ENCODE assay signal across 28 cellular contexts in the genomic region with DNA sequence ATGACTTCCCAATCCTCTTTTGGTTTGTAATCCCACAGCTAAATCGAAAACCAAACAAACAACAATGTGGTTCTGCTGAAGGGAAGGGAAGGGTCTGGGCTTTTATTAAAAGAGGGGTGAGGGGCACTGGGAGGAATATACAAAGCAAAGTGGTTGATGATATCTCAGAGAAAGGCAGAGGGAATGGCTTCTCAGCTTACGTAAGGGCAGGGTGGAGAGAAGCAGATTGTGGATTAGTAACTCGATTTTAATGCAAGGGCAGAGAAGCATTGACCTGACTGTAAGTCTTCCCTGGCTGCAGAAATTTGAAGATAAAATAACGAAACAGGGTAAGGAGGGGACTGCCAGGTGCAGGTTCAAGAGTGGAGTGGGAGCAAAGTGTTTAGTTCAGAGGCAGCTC.
"Had no signal": no experiment of that assay in that cellular context is flagged by ENCODE, and none has a peak within 500 bp of the region (broad histone marks: within the 10 kb centered on the region; RNA-seq: fewer than 3 reads in every experiment).

No MANE protein-coding gene starts in this region.

- H3K9me3 ChIP-seq: adrenal gland, colonic mucosa, esophagus muscularis mucosa, heart left ventricle, neutrophil, right lobe of liver, suprapubic skin, tibial nerve, uterus had no signal

- H3K4me3 ChIP-seq: adrenal gland, colonic mucosa, dorsolateral prefrontal cortex, esophagus muscularis mucosa, heart left ventricle, lung, right lobe of liver, skin epidermis, suprapubic skin, tibial nerve, uterus had no signal

- DNase-seq: activated CD4-positive, alpha-beta T cell treated with anti-CD3 and anti-CD28 coated beads for 4 hours; activated CD4-positive, alpha-beta T cell treated with anti-CD3 and anti-CD28 coated beads, Interleukin-2, amount 50 U/mL, for 48 hours; activated CD4-positive, CD25-positive, alpha-beta regulatory T cell; activated CD8-positive, alpha-beta memory T cell treated with anti-CD3 and anti-CD28 coated beads, Interleukin-2, amount 50 U/mL, for 48 hours; activated naive CD4-positive, alpha-beta T cell; activated T-cell treated with anti-CD3 and anti-CD28 coated beads, Interleukin-2, amount 50 U/mL, for 4 hours; adrenal gland; colonic mucosa; dorsolateral prefrontal cortex; effector memory CD8-positive, alpha-beta T cell; heart left ventricle; naive thymus-derived CD8-positive, alpha-beta T cell; right lobe of liver; stimulated activated CD4-positive, alpha-beta T cell treated with anti-CD3 and anti-CD28 coated beads, Interleukin-1b, Interleukin-23, amount 100 ng/mL, for 48 hours; stimulated activated naive CD8-positive, alpha-beta T cell treated with anti-CD3 and anti-CD28 coated beads, Interleukin-15, amount 100 ng/mL, for 72 hours; T1000; uterus had no signal

- H3K4me1 Mint-ChIP-seq: naive thymus-derived CD8-positive, alpha-beta T cell; stimulated activated effector memory CD8-positive, alpha-beta T cell treated with anti-CD3 and anti-CD28 coated beads, Interleukin-12 subunit alpha, Interleukin-12 subunit beta, amount 100 ng/mL, for 72 hours; stimulated activated naive CD8-positive, alpha-beta T cell treated with anti-CD3 and anti-CD28 coated beads, Interleukin-15, amount 100 ng/mL, for 72 hours had no signal

- H3K4me3 Mint-ChIP-seq: activated naive CD8-positive, alpha-beta T cell; activated T-cell treated with anti-CD3 and anti-CD28 coated beads, Interleukin-2, amount 50 U/mL, for 4 hours; effector memory CD8-positive, alpha-beta T cell; naive thymus-derived CD8-positive, alpha-beta T cell; stimulated activated effector memory CD8-positive, alpha-beta T cell treated with anti-CD3 and anti-CD28 coated beads, Interleukin-12 subunit alpha, Interleukin-12 subunit beta, amount 100 ng/mL, for 72 hours; stimulated activated naive CD8-positive, alpha-beta T cell treated with anti-CD3 and anti-CD28 coated beads, Interleukin-15, amount 100 ng/mL, for 72 hours; T-helper 1 cell treated with Interleukin-12 subunit alpha and Interleukin-12 subunit beta and Interleukin-4 antibody, amounts not matched to agents 30 μg/mL and 1 μg/mL, for 36 hours had no signal

- H2AFZ ChIP-seq: parathyroid adenoma had no signal

- H3K79me2 ChIP-seq: parathyroid adenoma had no signal

- H3K36me3 Mint-ChIP-seq: activated naive CD8-positive, alpha-beta T cell; naive thymus-derived CD8-positive, alpha-beta T cell; stimulated activated effector memory CD8-positive, alpha-beta T cell treated with anti-CD3 and anti-CD28 coated beads, Interleukin-12 subunit alpha, Interleukin-12 subunit beta, amount 100 ng/mL, for 72 hours had no signal

- H3K4me1 ChIP-seq: adrenal gland, colonic mucosa, heart left ventricle, parathyroid adenoma, right lobe of liver, suprapubic skin, tibial nerve, uterus had no signal

- H3K27me3 ChIP-seq: adrenal gland, colonic mucosa, dorsolateral prefrontal cortex, esophagus muscularis mucosa, heart left ventricle, neutrophil, right lobe of liver, suprapubic skin, tibial nerve, uterus had no signal

- H3K27me3 Mint-ChIP-seq: activated naive CD8-positive, alpha-beta T cell; effector memory CD8-positive, alpha-beta T cell; naive thymus-derived CD8-positive, alpha-beta T cell; stimulated activated naive CD8-positive, alpha-beta T cell treated with anti-CD3 and anti-CD28 coated beads, Interleukin-15, amount 100 ng/mL, for 72 hours had no signal

- H3K36me3 ChIP-seq: adrenal gland, colonic mucosa, esophagus muscularis mucosa, heart left ventricle, neutrophil, right lobe of liver, suprapubic skin, tibial nerve, uterus had no signal

- H3K9ac ChIP-seq: parathyroid adenoma had no signal

- H3K27ac Mint-ChIP-seq: activated naive CD8-positive, alpha-beta T cell; activated T-helper 2 cell treated with anti-CD3 and anti-CD28 coated beads, Interferon-gamma antibody, Interleukin-2, Interleukin-4, amounts not matched to agents 10 μg/mL and 5 μg/mL and 100 μg/mL, durations not matched to agents 14 hours and 24 hours and 36 hours; effector memory CD8-positive, alpha-beta T cell; naive thymus-derived CD8-positive, alpha-beta T cell; stimulated activated effector memory CD8-positive, alpha-beta T cell treated with anti-CD3 and anti-CD28 coated beads, Interleukin-12 subunit alpha, Interleukin-12 subunit beta, amount 100 ng/mL, for 72 hours; T-helper 1 cell treated with Interleukin-12 subunit alpha and Interleukin-12 subunit beta and Interleukin-4 antibody, amounts not matched to agents 30 μg/mL and 1 μg/mL, for 36 hours had no signal

- H3K27ac ChIP-seq: adrenal gland, colonic mucosa, dorsolateral prefrontal cortex, esophagus muscularis mucosa, heart left ventricle, neutrophil, parathyroid adenoma, right lobe of liver, skin epidermis, suprapubic skin, tibial nerve, uterus had no signal
